11 cellular contexts compared by ENCODE assay signal in genomic region chr11:95647355-95647754, GRCh38.
DNase-seq lines count a peak whose midpoint lies in the region; ATAC-seq and TF ChIP-seq lines count a peak whose summit lies in the region.
"Had no signal": no experiment of that assay in that cellular context is flagged by ENCODE, and none has a peak within 500 bp of the region (broad histone marks: within the 10 kb centered on the region; RNA-seq: fewer than 3 reads in every experiment).

No MANE protein-coding gene starts in this region.

- intact Hi-C loops in transverse colon (cut with DNase I; ENCODE audit: low total_unique reads): no loop called here
- intact Hi-C loops in dorsolateral prefrontal cortex (cut with DNase I): no loop called here

- H3K9me3 ChIP-seq in neuron (ENCODE audit: low read length) (no peaks in the 10 kb centered on the region), transverse colon (no peaks in the 10 kb centered on the region)

- H3K4me3 ChIP-seq in astrocyte of the spinal cord (ENCODE audit: low read depth, low read length) (no peak overlapping the region), fibroblast of mammary gland (ENCODE audit: control insufficient read depth, low read depth, low read length) (no peak overlapping the region), neuron (ENCODE audit: low read length) (no peak overlapping the region), transverse colon (no peak overlapping the region), dorsolateral prefrontal cortex (no peak overlapping the region)

- in situ Hi-C loops in astrocyte of the spinal cord (cut with HindIII; ENCODE audit: low sequenced_read_pairs) (no loop called here), transverse colon (cut with MboI; ENCODE audit: low pct_ligation_motif_present in 1 of 4, low pct_unique_long_range_greater_than_20kb in 1 of 4, low sequenced_read_pairs in 3 of 4) (no loop called here)

- no peak for TF ChIP-seq POLR2A in transverse colon (IDR thresholded peaks at IDR 0.05)

- H3K27ac ChIP-seq in transverse colon: peak overlapping the region; percentile 61 to 80 (median 66)
- H3K27ac ChIP-seq in dorsolateral prefrontal cortex: peak overlapping the region in 17 of 59 donors; percentile 12 to 76 (median 45)

- H2AFZ ChIP-seq in neuron (ENCODE audit: low read depth, low read length): peak overlapping the region; percentile 66

- H3K27me3 ChIP-seq in neuron (ENCODE audit: insufficient read depth, low read length) (no peaks in the 10 kb centered on the region), transverse colon (no peaks in the 10 kb centered on the region), dorsolateral prefrontal cortex (no peaks in the 10 kb centered on the region)

- TF ChIP-seq CTCF in astrocyte of the spinal cord (IDR thresholded peaks at IDR 0.05; ENCODE audit: low read depth, low read length): no peak
- no peak for TF ChIP-seq CTCF in fibroblast of mammary gland (conservative IDR thresholded peaks at IDR 0.05; ENCODE audit: control insufficient read depth, insufficient read depth, low read depth, low read length)
- TF ChIP-seq CTCF in transverse colon (IDR thresholded peaks at IDR 0.05): no peak
- TF ChIP-seq CTCF in dorsolateral prefrontal cortex (IDR thresholded peaks at IDR 0.05 in 54 of 56, conservative IDR thresholded peaks at IDR 0.05 in 2 of 56; ENCODE audit: low read depth in 1 of 56, partially characterized antibody in 56 of 56): no peak

- no peak for ATAC-seq in GM18511 (IDR thresholded peaks at IDR 0.05; ENCODE audit: unreplicated experiment)

- H3K4me1 ChIP-seq in neuron (ENCODE audit: insufficient read depth, low read length): no peaks in the 10 kb centered on the region
- H3K4me1 ChIP-seq in transverse colon: peaks cover 0 to 7% (median 2%) of the 10 kb centered on the region in 4 donors

- TF ChIP-seq EP300 in transverse colon (IDR thresholded peaks at IDR 0.05; ENCODE audit: low read depth): peak; percentile 79

- DNase-seq in astrocyte of the spinal cord (ENCODE audit: low read depth, low spot score) (peak; percentile 50), fibroblast of mammary gland (ENCODE audit: low read depth) (peak; percentile 82), transverse colon (no peak), dorsolateral prefrontal cortex (no peak)
- DNase-seq in effector CD8-positive, alpha-beta T cell (lab: John Stamatoyannopoulos, UW): no peak
- DNase-seq: activated B cell treated with CpG ODN at 0.5 μM for 24 hours, Kasumi-1, NCI-H146, Right ventricle myocardium superior had no signal

- 85 to 100% methylated on average over 1 of the region's 1 CpG for WGBS in transverse colon (ENCODE audit: low coverage in 1 of 2), 2 donors

- H3K36me3 ChIP-seq in neuron (ENCODE audit: insufficient read depth, low read length): no peaks in the 10 kb centered on the region
- no peaks in the 10 kb centered on the region for H3K36me3 ChIP-seq in transverse colon

Comparison
In these comparisons a context has a peak if more than half of its experiments do, and no peak if none do; other contexts are left out.
1. DNase-seq: peak in astrocyte of the spinal cord (single experiment) and fibroblast of mammary gland (single experiment); none in transverse colon (single experiment), effector CD8-positive, alpha-beta T cell (single experiment) and dorsolateral prefrontal cortex (0 of 10).